8 cellular contexts compared by ENCODE assay signal in genomic region chr21:25607151-25607811, GRCh38. TPM values are rescaled to one million over a fixed set of nuclear protein-coding genes. Genes with fewer than 3 reads are reported as not detected.
DNase-seq lines count a peak whose midpoint lies in the region; TF ChIP-seq lines count a peak whose summit lies in the region.

TSS of gene MRPL39 (minus strand) at chr21:25607481. CDS start at chr21:25607475, 6 bp downstream.

- no peaks in the 10 kb centered on the region for H3K27me3 Mint-ChIP-seq in activated T-helper 2 cell treated with anti-CD3 and anti-CD28 coated beads, Interferon-gamma antibody, Interleukin-2, Interleukin-4, amounts not matched to agents 10 μg/mL and 5 μg/mL and 100 μg/mL, durations not matched to agents 14 hours and 24 hours and 36 hours (ENCODE audit: low read depth)
- no peaks in the 10 kb centered on the region for H3K27me3 Mint-ChIP-seq in nephron (ENCODE audit: low read depth)
- H3K27me3 Mint-ChIP-seq in stimulated activated naive CD8-positive, alpha-beta T cell treated with anti-CD3 and anti-CD28 coated beads, Interleukin-15, Interleukin-2, amounts not matched to agents 100 ng/mL and 50 ng/mL, for 24 hours: no peaks in the 10 kb centered on the region

- H3K4me3 ChIP-seq in fibroblast of pulmonary artery (replicated peaks; ENCODE audit: low read depth, low read length): peak within 1 kb of the TSS; percentile 87

- DNase-seq in EL (peak; percentile 89), GOT3 (lab: John Stamatoyannopoulos, UW) (peak; percentile 45), RWPE1 (ENCODE audit: low spot score) (peak; percentile 90), fibroblast of pulmonary artery (ENCODE audit: low read depth) (peak; percentile 91)
- peak; percentile 84 for DNase-seq in activated T-helper 2 cell treated with anti-CD3 and anti-CD28 coated beads, Interferon-gamma antibody, Interleukin-2, Interleukin-4, amounts not matched to agents 10 μg/mL and 5 μg/mL and 100 μg/mL, durations not matched to agents 14 hours and 24 hours and 36 hours (ENCODE audit: low spot score)

- peak within 1 kb of the TSS; percentile 98 for H3K27ac Mint-ChIP-seq in activated T-helper 2 cell treated with anti-CD3 and anti-CD28 coated beads, Interferon-gamma antibody, Interleukin-2, Interleukin-4, amounts not matched to agents 10 μg/mL and 5 μg/mL and 100 μg/mL, durations not matched to agents 14 hours and 24 hours and 36 hours
- H3K27ac Mint-ChIP-seq in nephron: peak within 1 kb of the TSS; percentile 91 to 97 (median 95)
- H3K27ac Mint-ChIP-seq in stimulated activated naive CD8-positive, alpha-beta T cell treated with anti-CD3 and anti-CD28 coated beads, Interleukin-15, Interleukin-2, amounts not matched to agents 100 ng/mL and 50 ng/mL, for 24 hours: peak within 1 kb of the TSS; percentile 99

- H3K9me3 Mint-ChIP-seq in activated T-helper 2 cell treated with anti-CD3 and anti-CD28 coated beads, Interferon-gamma antibody, Interleukin-2, Interleukin-4, amounts not matched to agents 10 μg/mL and 5 μg/mL and 100 μg/mL, durations not matched to agents 14 hours and 24 hours and 36 hours: no peaks in the 10 kb centered on the region
- H3K9me3 Mint-ChIP-seq in nephron: no peaks in the 10 kb centered on the region
- H3K9me3 Mint-ChIP-seq in stimulated activated naive CD8-positive, alpha-beta T cell treated with anti-CD3 and anti-CD28 coated beads, Interleukin-15, Interleukin-2, amounts not matched to agents 100 ng/mL and 50 ng/mL, for 24 hours: no peaks in the 10 kb centered on the region

- CTCF ChIA-PET in RWPE1 (lab: Yijun Ruan, JAX): interaction anchor here (0.5 to 0.8 kb wide), 7 partner anchors 20 to 143 kb away, joined by 3 to 7 read pairs (median 3); no protein-coding TSS in a partner anchor

- H3K27ac ChIP-seq in RWPE1: peak within 1 kb of the TSS; percentile 84

- H3K4me3 Mint-ChIP-seq in activated T-helper 2 cell treated with anti-CD3 and anti-CD28 coated beads, Interferon-gamma antibody, Interleukin-2, Interleukin-4, amounts not matched to agents 10 μg/mL and 5 μg/mL and 100 μg/mL, durations not matched to agents 14 hours and 24 hours and 36 hours (ENCODE audit: low read depth): peak within 1 kb of the TSS; percentile 100
- peak within 1 kb of the TSS; percentile 95 to 98 (median 96) for H3K4me3 Mint-ChIP-seq in nephron
- peak within 1 kb of the TSS; percentile 99 for H3K4me3 Mint-ChIP-seq in stimulated activated naive CD8-positive, alpha-beta T cell treated with anti-CD3 and anti-CD28 coated beads, Interleukin-15, Interleukin-2, amounts not matched to agents 100 ng/mL and 50 ng/mL, for 24 hours

- POLR2A ChIA-PET in RWPE1 (lab: Yijun Ruan, JAX; ENCODE audit: low non-redundant PET): no interaction called here

- H3K36me3 Mint-ChIP-seq in activated T-helper 2 cell treated with anti-CD3 and anti-CD28 coated beads, Interferon-gamma antibody, Interleukin-2, Interleukin-4, amounts not matched to agents 10 μg/mL and 5 μg/mL and 100 μg/mL, durations not matched to agents 14 hours and 24 hours and 36 hours (ENCODE audit: low read depth): peaks cover 31% of the 10 kb centered on the region
- H3K36me3 Mint-ChIP-seq in nephron (ENCODE audit: low read depth): peaks cover 20% of the 10 kb centered on the region
- peaks cover 27% of the 10 kb centered on the region for H3K36me3 Mint-ChIP-seq in stimulated activated naive CD8-positive, alpha-beta T cell treated with anti-CD3 and anti-CD28 coated beads, Interleukin-15, Interleukin-2, amounts not matched to agents 100 ng/mL and 50 ng/mL, for 24 hours (ENCODE audit: low read depth)

- intact Hi-C loops in activated T-helper 2 cell treated with anti-CD3 and anti-CD28 coated beads, Interferon-gamma antibody, Interleukin-2, Interleukin-4, amounts not matched to agents 10 μg/mL and 5 μg/mL and 100 μg/mL, durations not matched to agents 14 hours and 24 hours and 36 hours (cut with micrococcal nuclease): loop anchor here (1.0 to 2.0 kb wide), 3 partner anchors 28 to 186 kb away; no protein-coding TSS in a partner anchor

- TF ChIP-seq CTCF in LNCAP (IDR thresholded peaks at IDR 0.05) (peak; percentile 56), RWPE1 (conservative IDR thresholded peaks at IDR 0.05; ENCODE audit: low read depth) (peak; percentile 62), fibroblast of pulmonary artery (IDR thresholded peaks at IDR 0.05; ENCODE audit: low read length, missing control alignments) (peak; percentile 67), nephron (IDR thresholded peaks at IDR 0.05; ENCODE audit: unreplicated experiment in 3 of 3) (peak; percentile 57 to 64 (median 64))

- peaks cover 26% of the 10 kb centered on the region for H3K4me1 Mint-ChIP-seq in activated T-helper 2 cell treated with anti-CD3 and anti-CD28 coated beads, Interferon-gamma antibody, Interleukin-2, Interleukin-4, amounts not matched to agents 10 μg/mL and 5 μg/mL and 100 μg/mL, durations not matched to agents 14 hours and 24 hours and 36 hours (ENCODE audit: low read depth)
- H3K4me1 Mint-ChIP-seq in nephron: peaks cover 23% of the 10 kb centered on the region
- peaks cover 45% of the 10 kb centered on the region for H3K4me1 Mint-ChIP-seq in stimulated activated naive CD8-positive, alpha-beta T cell treated with anti-CD3 and anti-CD28 coated beads, Interleukin-15, Interleukin-2, amounts not matched to agents 100 ng/mL and 50 ng/mL, for 24 hours (ENCODE audit: low read depth)

RNA-seq across cellular contexts. Expression of gene MRPL39, which starts in this region (rescaled TPM):
- total RNA-seq in activated T-helper 2 cell treated with anti-CD3 and anti-CD28 coated beads, Interferon-gamma antibody, Interleukin-2, Interleukin-4, amounts not matched to agents 10 μg/mL and 5 μg/mL and 100 μg/mL, durations not matched to agents 14 hours and 24 hours and 36 hours: 53.1 and 54.4 TPM in 2 replicates

Comparison
In these comparisons a context has a peak if more than half of its experiments do, and no peak if none do; other contexts are left out.
1. Peak in every context shown above with its lines: DNase-seq, H3K4me3 ChIP-seq and H3K27ac ChIP-seq.